24 cellular contexts compared by ENCODE assay signal in genomic region chr4:119581480-119581879, GRCh38.
"Had no signal": no experiment of that assay in that cellular context is flagged by ENCODE, and none has a peak within 500 bp of the region (broad histone marks: within the 10 kb centered on the region; RNA-seq: fewer than 3 reads in every experiment).

No MANE protein-coding gene starts in this region.

- H3K27me3 ChIP-seq: pancreas, spleen, testis, tibial artery, upper lobe of right lung had no signal

- H3K4me1 ChIP-seq: prostate gland, spleen, testis, upper lobe of right lung had no signal

- H3K4me3 ChIP-seq: left ventricle myocardium inferior, lung, pancreas, prostate gland, spleen, testis, tibial artery, upper lobe of right lung had no signal

- H3K36me3 ChIP-seq: pancreas, prostate gland, spleen, upper lobe of right lung had no signal

- H3K27ac ChIP-seq: spleen, tibial artery, upper lobe of right lung had no signal

- DNase-seq: hypothalamus; immature natural killer cell; kidney; left ventricle myocardium inferior; mesendoderm; naive thymus-derived CD8-positive, alpha-beta T cell; nucleus accumbens; pancreas; posterior cingulate gyrus; retina; right cardiac atrium; small intestine; spleen; stimulated activated CD4-positive, alpha-beta T cell treated with anti-CD3 and anti-CD28 coated beads, Interleukin-4, amount 100 ng/mL, for 24 hours; stimulated activated naive CD4-positive, alpha-beta T cell treated with Interleukin-2 at 50 U/mL for 16 hours; stimulated activated naive CD8-positive, alpha-beta T cell treated with anti-CD3 and anti-CD28 coated beads, Interleukin-15, amount 100 ng/mL, for 72 hours; testis; tibial artery; trophoblast cell; upper lobe of right lung had no signal

- H3K9me3 ChIP-seq: pancreas, prostate gland, testis, tibial artery, upper lobe of right lung had no signal

- ATAC-seq: naive thymus-derived CD8-positive, alpha-beta T cell; right cardiac atrium; sciatic nerve; stimulated activated effector memory CD8-positive, alpha-beta T cell treated with anti-CD3 and anti-CD28 coated beads, Interleukin-12 subunit alpha, Interleukin-12 subunit beta, amount 100 ng/mL, for 72 hours; stimulated activated naive CD8-positive, alpha-beta T cell treated with anti-CD3 and anti-CD28 coated beads, Interleukin-15, amount 100 ng/mL, for 72 hours; upper lobe of right lung had no signal
